12 cellular contexts compared by ENCODE assay signal in genomic region chr20:62571667-62572344, GRCh38.
DNase-seq lines count a peak whose midpoint lies in the region; ATAC-seq and TF ChIP-seq lines count a peak whose summit lies in the region.
"Had no signal": no experiment of that assay in that cellular context is flagged by ENCODE, and none has a peak within 500 bp of the region (broad histone marks: within the 10 kb centered on the region; RNA-seq: fewer than 3 reads in every experiment).

No MANE protein-coding gene starts in this region.

- H2AFZ ChIP-seq in MM.1S (ENCODE audit: low read length), result no peak overlapping the region

- peak; percentile 16 for DNase-seq in stimulated activated CD4-positive, alpha-beta T cell treated with anti-CD3 and anti-CD28 coated beads, Interleukin-1b, Interleukin-23, amount 100 ng/mL, for 48 hours
- no peak for DNase-seq in stimulated activated CD4-positive, alpha-beta T cell treated with anti-CD3 and anti-CD28 coated beads, Interleukin-4, amount 100 ng/mL, for 4 hours
- DNase-seq in MM.1S, result no peak
- peak; percentile 11 for DNase-seq in cerebellar cortex (ENCODE audit: low spot score)
- DNase-seq in testis, result peak; percentile 36
- DNase-seq in adrenal gland, result no peak
- DNase-seq: caudate nucleus, head of caudate nucleus, NCI-H446 had no signal

- H3K4me1 ChIP-seq in MM.1S (ENCODE audit: low read length) (no peaks in the 10 kb centered on the region), testis (no peaks in the 10 kb centered on the region), adrenal gland (replicated peaks in 1 of 2) (no peaks in the 10 kb centered on the region)

- peaks cover 93% of the 10 kb centered on the region for H3K27me3 ChIP-seq in MM.1S (replicated peaks; ENCODE audit: insufficient read depth, low read length)
- no peaks in the 10 kb centered on the region for H3K27me3 ChIP-seq in testis
- H3K27me3 ChIP-seq in adrenal gland, result peaks cover 47% of the 10 kb centered on the region

- H3K4me2 ChIP-seq in MM.1S (ENCODE audit: low read depth, low read length), result no peak overlapping the region

- H3K9me3 ChIP-seq in MM.1S (replicated peaks; ENCODE audit: insufficient read depth, low read length), result no peaks in the 10 kb centered on the region
- no peaks in the 10 kb centered on the region for H3K9me3 ChIP-seq in testis
- H3K9me3 ChIP-seq in adrenal gland (replicated peaks in 1 of 3), result no peaks in the 10 kb centered on the region
- H3K9me3 ChIP-seq: neutrophil had no signal

- no peaks in the 10 kb centered on the region for H3K9me2 ChIP-seq in MM.1S (replicated peaks; ENCODE audit: insufficient read depth, low read length)

- no peaks in the 10 kb centered on the region for H3F3A ChIP-seq in MM.1S (ENCODE audit: insufficient read depth, low read length)

- H4K20me1 ChIP-seq in MM.1S (ENCODE audit: insufficient read depth, low read length), result no peaks in the 10 kb centered on the region

- no peak overlapping the region for H3K4me3 ChIP-seq in MM.1S (ENCODE audit: low read length)
- no peak overlapping the region for H3K4me3 ChIP-seq in testis
- H3K4me3 ChIP-seq in adrenal gland, result no peak overlapping the region

- no peak overlapping the region for H3K9ac ChIP-seq in MM.1S (ENCODE audit: low read length)

- no peaks in the 10 kb centered on the region for H3K36me3 ChIP-seq in MM.1S (replicated peaks; ENCODE audit: insufficient read depth, low read length)
- H3K36me3 ChIP-seq in testis (ENCODE audit: low read depth, missing control alignments), result no peaks in the 10 kb centered on the region
- no peaks in the 10 kb centered on the region for H3K36me3 ChIP-seq in adrenal gland (replicated peaks in 1 of 2)
- H3K36me3 ChIP-seq: neutrophil had no signal

- ATAC-seq in HG03520 (IDR thresholded peaks at IDR 0.05; ENCODE audit: unreplicated experiment) (no peak), HG02759 (IDR thresholded peaks at IDR 0.05; ENCODE audit: unreplicated experiment) (no peak)

- TF ChIP-seq POLR2A in testis (IDR thresholded peaks at IDR 0.05) (no peak), adrenal gland (IDR thresholded peaks at IDR 0.05) (no peak)

- intact Hi-C loops in testis (cut with DNase I; ENCODE audit: low total_unique reads), result no loop called here
- intact Hi-C loops in adrenal gland (cut with DNase I), result no loop called here

- no peaks in the 10 kb centered on the region for H3K79me2 ChIP-seq in MM.1S (ENCODE audit: low read length)

- 0 out of 2 replicates have a peak, but pooled peaks have one; percentile 3 for TF ChIP-seq CTCF in MM.1S (IDR thresholded peaks at IDR 0.05; ENCODE audit: low read length)
- no peak for TF ChIP-seq CTCF in testis (IDR thresholded peaks at IDR 0.05)
- TF ChIP-seq CTCF in adrenal gland (IDR thresholded peaks at IDR 0.05), result no peak

- 67 to 73% methylated on average over 9 of the region's 9 CpGs for WGBS in testis, 2 donors
- 73 to 76% (median 74%) methylated on average over 8 to 9 of the region's 9 CpGs for WGBS in adrenal gland, 4 donors

- H3K27ac ChIP-seq in MM.1S (ENCODE audit: low read length), result no peak overlapping the region
- no peak overlapping the region for H3K27ac ChIP-seq in testis
- no peak overlapping the region for H3K27ac ChIP-seq in adrenal gland
- H3K27ac ChIP-seq: neutrophil had no signal

Comparison
In these comparisons a context has a peak if more than half of its experiments do, and no peak if none do; other contexts are left out.
1. DNase-seq: peak in stimulated activated CD4-positive, alpha-beta T cell treated with anti-CD3 and anti-CD28 coated beads, Interleukin-1b, Interleukin-23, amount 100 ng/mL, for 48 hours (single experiment), cerebellar cortex (single experiment) and testis (single experiment); none in stimulated activated CD4-positive, alpha-beta T cell treated with anti-CD3 and anti-CD28 coated beads, Interleukin-4, amount 100 ng/mL, for 4 hours (0 of 2), MM.1S (single experiment) and adrenal gland (0 of 7).